Comparison of ENCODE assay signal across 1 cellular context in genomic region chr17:36529121-36529520, GRCh38.
TF ChIP-seq lines count a peak whose summit lies in the region.

No MANE protein-coding gene starts in this region.

TF ChIP-seq in IMR-90, 13 proteins besides CTCF, POLR2A, EP300 and RAD21:
- TF ChIP-seq CEBPB (IDR thresholded peaks at IDR 0.05; ENCODE audit: low read depth, low read length) (no peak), MAZ (IDR thresholded peaks at IDR 0.05; ENCODE audit: borderline replicate concordance, low read depth, low read length) (no peak), USF2 (IDR thresholded peaks at IDR 0.05; ENCODE audit: low read depth, low read length) (no peak), BHLHE40 (IDR thresholded peaks at IDR 0.05; ENCODE audit: low read depth, low read length) (peak; percentile 17; the same call in 1 of the 2 replicates), RFX5 (IDR thresholded peaks at IDR 0.05; ENCODE audit: low read depth, low read length) (no peak), MXI1 (IDR thresholded peaks at IDR 0.05; ENCODE audit: borderline replicate concordance, low read depth, low read length) (no peak), MAFK (IDR thresholded peaks at IDR 0.05; ENCODE audit: low read depth, low read length) (no peak), FOS (IDR thresholded peaks at IDR 0.05; ENCODE audit: low read depth, low read length) (peak; percentile 75), NFE2L2 (IDR thresholded peaks at IDR 0.05; ENCODE audit: low read depth, low read length) (no peak), CHD1 (IDR thresholded peaks at IDR 0.05; ENCODE audit: low read depth, low read length) (no peak), SMC3 (IDR thresholded peaks at IDR 0.05; ENCODE audit: low read depth, low read length) (no peak), RCOR1 (IDR thresholded peaks at IDR 0.05; ENCODE audit: insufficient replicate concordance, low read length) (peak; percentile 32)
- TF ChIP-seq, protein P1, sequence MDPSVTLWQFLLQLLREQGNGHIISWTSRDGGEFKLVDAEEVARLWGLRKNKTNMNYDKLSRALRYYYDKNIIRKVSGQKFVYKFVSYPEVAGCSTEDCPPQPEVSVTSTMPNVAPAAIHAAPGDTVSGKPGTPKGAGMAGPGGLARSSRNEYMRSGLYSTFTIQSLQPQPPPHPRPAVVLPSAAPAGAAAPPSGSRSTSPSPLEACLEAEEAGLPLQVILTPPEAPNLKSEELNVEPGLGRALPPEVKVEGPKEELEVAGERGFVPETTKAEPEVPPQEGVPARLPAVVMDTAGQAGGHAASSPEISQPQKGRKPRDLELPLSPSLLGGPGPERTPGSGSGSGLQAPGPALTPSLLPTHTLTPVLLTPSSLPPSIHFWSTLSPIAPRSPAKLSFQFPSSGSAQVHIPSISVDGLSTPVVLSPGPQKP (IDR thresholded peaks at IDR 0.05; ENCODE audit: borderline replicate concordance, low read depth, low read length), result no peak
TF ChIP-seq in IMR-90: peak in this region for 3.
